ENCODE assay signal across 8 cellular contexts in the genomic region with DNA sequence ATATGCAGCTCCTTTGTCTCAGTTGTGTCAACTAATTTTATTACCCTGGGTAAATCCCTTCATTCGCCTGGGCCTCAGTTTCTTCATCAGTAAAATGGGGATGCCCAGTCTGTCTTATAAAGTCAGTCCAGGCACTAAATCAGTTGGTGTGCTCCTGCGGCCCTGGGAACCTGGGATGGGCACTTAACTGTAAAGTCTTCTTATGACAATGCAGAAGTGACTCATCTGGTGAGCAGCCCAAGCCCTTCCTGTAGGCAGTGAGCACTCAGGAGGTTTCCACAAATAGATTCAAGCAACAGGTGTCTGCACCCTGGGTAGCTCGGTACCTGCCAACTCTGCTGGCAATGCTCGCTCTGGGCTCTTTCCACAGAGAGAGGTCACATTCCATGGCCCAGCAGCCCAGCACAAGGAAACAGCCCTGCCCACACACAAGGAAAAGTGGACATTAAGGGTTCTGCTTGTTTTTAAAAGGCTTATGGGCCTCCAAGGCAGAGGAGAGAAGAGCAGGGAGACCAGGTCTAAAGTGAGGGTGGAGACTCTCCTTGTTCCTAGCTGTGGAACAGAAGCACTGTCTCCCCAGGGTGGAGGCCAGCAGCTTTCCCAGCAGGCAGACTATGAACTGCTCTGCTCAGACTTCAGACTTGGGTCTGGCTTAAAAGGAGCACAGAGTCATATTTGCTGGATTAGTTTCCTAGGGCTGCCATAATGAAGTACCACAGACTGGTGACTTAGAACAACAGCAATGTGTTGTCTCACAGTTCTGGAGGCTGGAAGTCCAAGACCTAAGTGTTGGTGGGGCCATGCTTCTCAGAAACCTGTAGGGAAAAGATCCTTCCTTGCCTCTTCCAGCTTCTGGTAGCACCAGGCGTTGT.
DNase-seq lines count a peak whose midpoint lies in the region; ATAC-seq and TF ChIP-seq lines count a peak whose summit lies in the region.

No MANE protein-coding gene starts in this region.

- H3K27me3 Mint-ChIP-seq in mesothelial cell of epicardium (ENCODE audit: low read depth), result no peaks in the 10 kb centered on the region

- DNase-seq in NOMO-1 treated with DMSO at 0.1 percent for 48 hours (lab: John Stamatoyannopoulos, UW; ENCODE audit: unreplicated experiment) (peak; percentile 69), germinal center (ENCODE audit: low spot score) (peak; percentile 34), activated T-cell treated with anti-CD3 and anti-CD28 coated beads for 4 hours (no peak), testis (no peak), mesothelial cell of epicardium (ENCODE audit: low spot score in 2 of 2, unreplicated experiment in 2 of 2) (no peak)
- DNase-seq in activated CD4-positive, alpha-beta T cell treated with anti-CD3 and anti-CD28 coated beads, Interleukin-2, amount 50 U/mL, for 48 hours, result no peak

- TF ChIP-seq POLR2A in testis (IDR thresholded peaks at IDR 0.05), result no peak

- H3K4me3 ChIP-seq in testis, result no peak overlapping the region

- no peak for TF ChIP-seq CTCF in testis (IDR thresholded peaks at IDR 0.05)
- no peak for TF ChIP-seq CTCF in mesothelial cell of epicardium (IDR thresholded peaks at IDR 0.05; ENCODE audit: unreplicated experiment)

- H3K27ac ChIP-seq in testis, result no peak overlapping the region

- intact Hi-C loops in testis (cut with DNase I; ENCODE audit: low total_unique reads), result no loop called here

- peaks cover 9% of the 10 kb centered on the region for H3K4me1 ChIP-seq in testis

- H3K4me3 Mint-ChIP-seq in mesothelial cell of epicardium, result no peak overlapping the region

- ATAC-seq in GM18909 (IDR thresholded peaks at IDR 0.05; ENCODE audit: poor library complexity, unreplicated experiment) (peak; percentile 96), HG02763 (IDR thresholded peaks at IDR 0.05; ENCODE audit: unreplicated experiment) (peak; percentile 92)

- H3K4me1 Mint-ChIP-seq in mesothelial cell of epicardium, result no peaks in the 10 kb centered on the region

- no peaks in the 10 kb centered on the region for H3K9me3 ChIP-seq in testis

- H3K9me3 Mint-ChIP-seq in mesothelial cell of epicardium, result peaks cover 3% of the 10 kb centered on the region

- no peak overlapping the region for H3K27ac Mint-ChIP-seq in mesothelial cell of epicardium

- H3K36me3 ChIP-seq in testis (ENCODE audit: low read depth, missing control alignments), result no peaks in the 10 kb centered on the region

- H3K36me3 Mint-ChIP-seq in mesothelial cell of epicardium, result no peaks in the 10 kb centered on the region

- no peaks in the 10 kb centered on the region for H3K27me3 ChIP-seq in testis

- WGBS in testis, 2 donors, result 69 to 94% methylated on average over 5 of the region's 5 CpGs

Comparison
In these comparisons a context has a peak if more than half of its experiments do, and no peak if none do; other contexts are left out.
1. DNase-seq: peak in NOMO-1 treated with DMSO at 0.1 percent for 48 hours (single experiment) and germinal center (single experiment); none in activated T-cell treated with anti-CD3 and anti-CD28 coated beads for 4 hours (single experiment), activated CD4-positive, alpha-beta T cell treated with anti-CD3 and anti-CD28 coated beads, Interleukin-2, amount 50 U/mL, for 48 hours (0 of 2), testis (single experiment) and mesothelial cell of epicardium (0 of 2).